1 cellular context compared by ENCODE assay signal in the genomic region with DNA sequence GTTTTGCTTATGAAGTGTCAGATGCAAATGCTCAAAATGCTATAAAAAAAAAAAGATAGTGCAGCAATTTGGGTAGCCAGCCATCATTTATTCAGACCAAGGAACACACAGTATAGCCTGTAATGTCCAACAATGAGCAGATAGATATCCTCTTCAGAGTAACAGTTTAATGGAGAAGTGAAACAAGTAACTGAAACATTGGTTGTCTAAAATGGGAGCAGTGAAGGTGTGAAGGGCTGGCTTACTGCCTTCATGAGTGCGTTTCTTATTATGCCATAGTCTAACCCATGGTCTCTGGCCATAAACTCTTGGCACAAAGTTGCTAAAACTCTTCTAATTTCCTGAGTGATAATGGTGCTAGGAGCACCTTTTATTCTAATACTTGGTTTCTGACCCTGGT.
TF ChIP-seq lines count a peak whose summit lies in the region.

No MANE protein-coding gene starts in this region.

TF ChIP-seq in GM23338, 12 proteins besides CTCF, POLR2A, EP300 and RAD21 (continued from another document):
- TF ChIP-seq, protein P1, sequence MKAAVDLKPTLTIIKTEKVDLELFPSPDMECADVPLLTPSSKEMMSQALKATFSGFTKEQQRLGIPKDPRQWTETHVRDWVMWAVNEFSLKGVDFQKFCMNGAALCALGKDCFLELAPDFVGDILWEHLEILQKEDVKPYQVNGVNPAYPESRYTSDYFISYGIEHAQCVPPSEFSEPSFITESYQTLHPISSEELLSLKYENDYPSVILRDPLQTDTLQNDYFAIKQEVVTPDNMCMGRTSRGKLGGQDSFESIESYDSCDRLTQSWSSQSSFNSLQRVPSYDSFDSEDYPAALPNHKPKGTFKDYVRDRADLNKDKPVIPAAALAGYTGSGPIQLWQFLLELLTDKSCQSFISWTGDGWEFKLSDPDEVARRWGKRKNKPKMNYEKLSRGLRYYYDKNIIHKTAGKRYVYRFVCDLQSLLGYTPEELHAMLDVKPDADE (IDR thresholded peaks at IDR 0.05), result no peak
- TF ChIP-seq CREB1 (CRISPR knock-in tag; IDR thresholded peaks at IDR 0.05; ENCODE audit: low read depth) (no peak), JUNB (IDR thresholded peaks at IDR 0.05; ENCODE audit: unreplicated experiment) (no peak), ZNF331 (CRISPR knock-in tag; IDR thresholded peaks at IDR 0.05; ENCODE audit: low read depth) (no peak), POLR2AphosphoS5 (IDR thresholded peaks at IDR 0.05; ENCODE audit: low read depth) (no peak), NANOG (IDR thresholded peaks at IDR 0.05; ENCODE audit: borderline replicate concordance) (no peak), STAT1 (IDR thresholded peaks at IDR 0.05; ENCODE audit: unreplicated experiment) (no peak), EZH2phosphoT487 (IDR thresholded peaks at IDR 0.05; ENCODE audit: unreplicated experiment) (no peak)
- TF ChIP-seq, protein P2, sequence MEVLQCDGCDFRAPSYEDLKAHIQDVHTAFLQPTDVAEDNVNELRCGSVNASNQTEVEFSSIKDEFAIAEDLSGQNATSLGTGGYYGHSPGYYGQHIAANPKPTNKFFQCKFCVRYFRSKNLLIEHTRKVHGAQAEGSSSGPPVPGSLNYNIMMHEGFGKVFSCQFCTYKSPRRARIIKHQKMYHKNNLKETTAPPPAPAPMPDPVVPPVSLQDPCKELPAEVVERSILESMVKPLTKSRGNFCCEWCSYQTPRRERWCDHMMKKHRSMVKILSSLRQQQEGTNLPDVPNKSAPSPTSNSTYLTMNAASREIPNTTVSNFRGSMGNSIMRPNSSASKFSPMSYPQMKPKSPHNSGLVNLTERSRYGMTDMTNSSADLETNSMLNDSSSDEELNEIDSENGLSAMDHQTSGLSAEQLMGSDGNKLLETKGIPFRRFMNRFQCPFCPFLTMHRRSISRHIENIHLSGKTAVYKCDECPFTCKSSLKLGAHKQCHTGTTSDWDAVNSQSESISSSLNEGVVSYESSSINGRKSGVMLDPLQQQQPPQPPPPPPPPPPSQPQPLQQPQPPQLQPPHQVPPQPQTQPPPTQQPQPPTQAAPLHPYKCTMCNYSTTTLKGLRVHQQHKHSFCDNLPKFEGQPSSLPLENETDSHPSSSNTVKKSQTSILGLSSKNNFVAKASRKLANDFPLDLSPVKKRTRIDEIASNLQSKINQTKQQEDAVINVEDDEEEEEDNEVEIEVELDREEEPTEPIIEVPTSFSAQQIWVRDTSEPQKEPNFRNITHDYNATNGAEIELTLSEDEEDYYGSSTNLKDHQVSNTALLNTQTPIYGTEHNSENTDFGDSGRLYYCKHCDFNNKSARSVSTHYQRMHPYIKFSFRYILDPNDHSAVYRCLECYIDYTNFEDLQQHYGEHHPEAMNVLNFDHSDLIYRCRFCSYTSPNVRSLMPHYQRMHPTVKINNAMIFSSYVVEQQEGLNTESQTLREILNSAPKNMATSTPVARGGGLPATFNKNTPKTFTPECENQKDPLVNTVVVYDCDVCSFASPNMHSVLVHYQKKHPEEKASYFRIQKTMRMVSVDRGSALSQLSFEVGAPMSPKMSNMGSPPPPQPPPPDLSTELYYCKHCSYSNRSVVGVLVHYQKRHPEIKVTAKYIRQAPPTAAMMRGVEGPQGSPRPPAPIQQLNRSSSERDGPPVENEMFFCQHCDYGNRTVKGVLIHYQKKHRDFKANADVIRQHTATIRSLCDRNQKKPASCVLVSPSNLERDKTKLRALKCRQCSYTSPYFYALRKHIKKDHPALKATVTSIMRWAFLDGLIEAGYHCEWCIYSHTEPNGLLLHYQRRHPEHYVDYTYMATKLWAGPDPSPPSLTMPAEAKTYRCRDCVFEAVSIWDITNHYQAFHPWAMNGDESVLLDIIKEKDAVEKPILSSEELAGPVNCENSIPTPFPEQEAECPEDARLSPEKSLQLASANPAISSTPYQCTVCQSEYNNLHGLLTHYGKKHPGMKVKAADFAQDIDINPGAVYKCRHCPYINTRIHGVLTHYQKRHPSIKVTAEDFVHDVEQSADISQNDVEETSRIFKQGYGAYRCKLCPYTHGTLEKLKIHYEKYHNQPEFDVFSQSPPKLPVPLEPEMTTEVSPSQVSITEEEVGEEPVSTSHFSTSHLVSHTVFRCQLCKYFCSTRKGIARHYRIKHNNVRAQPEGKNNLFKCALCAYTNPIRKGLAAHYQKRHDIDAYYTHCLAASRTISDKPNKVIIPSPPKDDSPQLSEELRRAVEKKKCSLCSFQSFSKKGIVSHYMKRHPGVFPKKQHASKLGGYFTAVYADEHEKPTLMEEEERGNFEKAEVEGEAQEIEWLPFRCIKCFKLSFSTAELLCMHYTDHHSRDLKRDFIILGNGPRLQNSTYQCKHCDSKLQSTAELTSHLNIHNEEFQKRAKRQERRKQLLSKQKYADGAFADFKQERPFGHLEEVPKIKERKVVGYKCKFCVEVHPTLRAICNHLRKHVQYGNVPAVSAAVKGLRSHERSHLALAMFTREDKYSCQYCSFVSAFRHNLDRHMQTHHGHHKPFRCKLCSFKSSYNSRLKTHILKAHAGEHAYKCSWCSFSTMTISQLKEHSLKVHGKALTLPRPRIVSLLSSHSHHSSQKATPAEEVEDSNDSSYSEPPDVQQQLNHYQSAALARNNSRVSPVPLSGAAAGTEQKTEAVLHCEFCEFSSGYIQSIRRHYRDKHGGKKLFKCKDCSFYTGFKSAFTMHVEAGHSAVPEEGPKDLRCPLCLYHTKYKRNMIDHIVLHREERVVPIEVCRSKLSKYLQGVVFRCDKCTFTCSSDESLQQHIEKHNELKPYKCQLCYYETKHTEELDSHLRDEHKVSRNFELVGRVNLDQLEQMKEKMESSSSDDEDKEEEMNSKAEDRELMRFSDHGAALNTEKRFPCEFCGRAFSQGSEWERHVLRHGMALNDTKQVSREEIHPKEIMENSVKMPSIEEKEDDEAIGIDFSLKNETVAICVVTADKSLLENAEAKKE (CRISPR knock-in tag; IDR thresholded peaks at IDR 0.05), result no peak
